Comparison of ENCODE assay signal across 1 cellular context in genomic region chr7:73382938-73383503, GRCh38.
A peak's percentile ranks its signal among the peaks of the same experiment; 100 is the strongest.
TF ChIP-seq lines count a peak whose summit lies in the region.

No MANE protein-coding gene starts in this region.

TF ChIP-seq in HepG2, 621 proteins besides CTCF, POLR2A, EP300 and RAD21:
- TF ChIP-seq ZNF264 (CRISPR knock-in tag; IDR thresholded peaks at IDR 0.05) (no peak), HCFC1 (IDR thresholded peaks at IDR 0.05; ENCODE audit: low read depth, low read length) (no peak), TEF (CRISPR knock-in tag; IDR thresholded peaks at IDR 0.05) (no peak), DPF2 (CRISPR knock-in tag; IDR thresholded peaks at IDR 0.05; ENCODE audit: borderline replicate concordance, low read depth) (no peak), ZNF331 (CRISPR knock-in tag; IDR thresholded peaks at IDR 0.05) (peak; percentile 99)
TF ChIP-seq in HepG2: peak in this region for 1.
